In the genomic region with DNA sequence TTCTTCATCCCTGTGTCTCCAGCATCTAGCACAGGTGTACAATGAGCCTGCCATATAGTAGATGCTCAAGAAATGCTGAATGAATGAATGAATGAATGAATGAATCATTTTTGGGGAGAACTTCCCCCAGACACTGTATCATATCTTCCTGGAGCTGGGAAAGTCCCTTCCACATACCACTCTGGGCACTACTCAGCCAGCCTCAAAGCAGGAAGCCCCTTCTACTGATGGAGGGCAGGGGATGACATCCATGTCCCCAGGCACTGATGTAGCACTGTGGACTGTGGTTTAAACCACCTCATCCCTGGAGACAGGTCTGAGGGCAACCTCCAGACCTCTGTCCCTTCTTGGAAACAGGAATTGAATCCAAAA, we compare ENCODE assay signal across 15 cellular contexts. TPM values are rescaled to one million over a fixed set of nuclear protein-coding genes. Genes with fewer than 3 reads are reported as not detected.
DNase-seq lines count a peak whose midpoint lies in the region; ATAC-seq and TF ChIP-seq lines count a peak whose summit lies in the region.
"Had no signal": no experiment of that assay in that cellular context is flagged by ENCODE, and none has a peak within 500 bp of the region (broad histone marks: within the 10 kb centered on the region; RNA-seq: fewer than 3 reads in every experiment).

No MANE protein-coding gene starts in this region.

- CTCF ChIA-PET in IMR-90 (lab: Yijun Ruan, JAX) = interaction anchor here (0.6 kb wide), 1 partner anchor 53 kb away, joined by 4 read pairs; no protein-coding TSS in a partner anchor

- H3K4me1 ChIP-seq in IMR-90 (ENCODE audit: control insufficient read depth, insufficient read depth, low read length) = peaks cover 7% of the 10 kb centered on the region
- peaks cover 7% of the 10 kb centered on the region for H3K4me1 ChIP-seq in mesenchymal stem cell (ENCODE audit: control insufficient read depth, insufficient read depth, low read depth, low read length)

- H2BK15ac ChIP-seq in IMR-90 (ENCODE audit: low read depth, low read length) (peak overlapping the region; percentile 34; the same call in 1 of the 3 replicates), mesenchymal stem cell (ENCODE audit: low read depth, poor library complexity, severe bottlenecking) (no peak overlapping the region)

- H3K23ac ChIP-seq in IMR-90 (ENCODE audit: low read depth, low read length) = 0 out of 2 replicates have a peak overlapping the region, but pooled peaks have one; percentile 7
- no peak overlapping the region for H3K23ac ChIP-seq in mesenchymal stem cell (ENCODE audit: low read length in 2 of 2)

- H3K4me2 ChIP-seq in IMR-90 (ENCODE audit: low read depth, low read length) (no peak overlapping the region), mesenchymal stem cell (ENCODE audit: low read length, poor library complexity, severe bottlenecking) (no peak overlapping the region)

- BruUV-seq in IMR-90 (replicated peaks; lab: Mats Ljungman, UMichigan) = no TSS peak

- H3K18ac ChIP-seq in IMR-90 (ENCODE audit: low read depth, low read length) (no peak overlapping the region), mesenchymal stem cell (ENCODE audit: low read depth in 1 of 2, low read length in 2 of 2) (peak overlapping the region in 1 of 2 experiments; percentile 5)

- H4K8ac ChIP-seq in IMR-90 (ENCODE audit: low read depth in 2 of 2, low read length in 2 of 2) (no peak overlapping the region), mesenchymal stem cell (ENCODE audit: low read length) (no peak overlapping the region)

- peak overlapping the region; percentile 72 for H3K4me3 Mint-ChIP-seq in activated T-helper 1 cell treated with anti-CD3 and anti-CD28 coated beads, Interleukin-12 subunit alpha, Interleukin-12 subunit beta, Interleukin-2, Interleukin-4 antibody, amounts not matched to agents 30 ng/mL and 10 ng/mL and 1 ng/mL, durations not matched to agents 14 hours and 24 hours and 36 hours
- no peak overlapping the region for H3K4me3 Mint-ChIP-seq in stimulated activated memory B cell treated with anti-CD40 and anti-IgM and Interleukin-4, amounts not matched to agents 10 μg/mL and 1 μg/mL and 100 μg/mL, for 72 hours
- H3K4me3 Mint-ChIP-seq: CD8-positive, alpha-beta T cell; nephron had no signal

- no peak overlapping the region for H4K5ac ChIP-seq in IMR-90 (ENCODE audit: low read depth, low read length)

- H3K9me1 ChIP-seq in IMR-90 (ENCODE audit: insufficient read depth, low read length) = peaks cover 6% of the 10 kb centered on the region; the same call in 1 of the 2 replicates

- dilution Hi-C loops in IMR-90 (cut with HindIII; ENCODE audit: low sequenced_read_pairs, unreplicated experiment) = no loop called here

- intact Hi-C loops in IMR-90 (cut with micrococcal nuclease) = no loop called here
- intact Hi-C loops in activated T-helper 1 cell treated with anti-CD3 and anti-CD28 coated beads, Interleukin-12 subunit alpha, Interleukin-12 subunit beta, Interleukin-2, Interleukin-4 antibody, amounts not matched to agents 30 ng/mL and 10 ng/mL and 1 ng/mL, durations not matched to agents 14 hours and 24 hours and 36 hours (cut with micrococcal nuclease) = loop anchor here (1.0 kb wide), 1 partner anchor 37 kb away; no protein-coding TSS in a partner anchor

- no peak overlapping the region for H2BK5ac ChIP-seq in IMR-90 (ENCODE audit: low read depth, low read length, poor library complexity, severe bottlenecking)
- H2BK5ac ChIP-seq in mesenchymal stem cell (ENCODE audit: low read depth, low read length, poor library complexity, severe bottlenecking) = no peak overlapping the region

- TF ChIP-seq CTCF in IMR-90 (conservative IDR thresholded peaks at IDR 0.05; ENCODE audit: low read depth, low read length) = no peak

- H4K91ac ChIP-seq in IMR-90 (ENCODE audit: insufficient read depth, low read depth, low read length) = no peak overlapping the region
- H4K91ac ChIP-seq in mesenchymal stem cell (ENCODE audit: low read length) = no peak overlapping the region

- H4K20me1 ChIP-seq in IMR-90 (ENCODE audit: insufficient read depth, low read length) = no peaks in the 10 kb centered on the region

- H2AFZ ChIP-seq in IMR-90 (replicated peaks; ENCODE audit: low read length, poor library complexity) (no peak overlapping the region), mesenchymal stem cell (ENCODE audit: low read depth, low read length) (no peak overlapping the region)

- H2AK9ac ChIP-seq in IMR-90 (replicated peaks; ENCODE audit: low read depth, low read length, poor library complexity) = no peak overlapping the region

- no peak overlapping the region for H2BK12ac ChIP-seq in mesenchymal stem cell (ENCODE audit: low read length in 2 of 2)

- H3K27me3 ChIP-seq in IMR-90 (ENCODE audit: control insufficient read depth, insufficient read depth, low read length) = no peaks in the 10 kb centered on the region
- H3K27me3 ChIP-seq in mesenchymal stem cell (ENCODE audit: control insufficient read depth in 1 of 2, insufficient read depth in 1 of 2, low read length in 2 of 2) = no peaks in the 10 kb centered on the region

- H2BK20ac ChIP-seq in IMR-90 (ENCODE audit: low read depth, low read length) = peak overlapping the region; percentile 26; the same call in 1 of the 2 replicates

- peak overlapping the region; percentile 15; the same call in 1 of the 2 replicates for H2AK5ac ChIP-seq in IMR-90 (ENCODE audit: low read depth, low read length)
- no peak overlapping the region for H2AK5ac ChIP-seq in mesenchymal stem cell (ENCODE audit: low read length, severe bottlenecking)

- peaks cover 8% of the 10 kb centered on the region for H3K9me3 Mint-ChIP-seq in activated T-helper 1 cell treated with anti-CD3 and anti-CD28 coated beads, Interleukin-12 subunit alpha, Interleukin-12 subunit beta, Interleukin-2, Interleukin-4 antibody, amounts not matched to agents 30 ng/mL and 10 ng/mL and 1 ng/mL, durations not matched to agents 14 hours and 24 hours and 36 hours
- no peaks in the 10 kb centered on the region for H3K9me3 Mint-ChIP-seq in stimulated activated memory B cell treated with anti-CD40 and anti-IgM and Interleukin-4, amounts not matched to agents 10 μg/mL and 1 μg/mL and 100 μg/mL, for 72 hours
- H3K9me3 Mint-ChIP-seq: CD8-positive, alpha-beta T cell had no signal

- H3K36me3 ChIP-seq in IMR-90 (ENCODE audit: control insufficient read depth, insufficient read depth, low read length) = no peaks in the 10 kb centered on the region
- H3K36me3 ChIP-seq in mesenchymal stem cell (ENCODE audit: control insufficient read depth in 1 of 2, insufficient read depth in 2 of 2, low read depth in 1 of 2, low read length in 2 of 2) = no peaks in the 10 kb centered on the region
- H3K36me3 ChIP-seq: left ventricle myocardium inferior had no signal

- no peaks in the 10 kb centered on the region for H3K27me3 Mint-ChIP-seq in activated T-helper 1 cell treated with anti-CD3 and anti-CD28 coated beads, Interleukin-12 subunit alpha, Interleukin-12 subunit beta, Interleukin-2, Interleukin-4 antibody, amounts not matched to agents 30 ng/mL and 10 ng/mL and 1 ng/mL, durations not matched to agents 14 hours and 24 hours and 36 hours (ENCODE audit: insufficient read depth)
- peaks cover 14% of the 10 kb centered on the region for H3K27me3 Mint-ChIP-seq in stimulated activated memory B cell treated with anti-CD40 and anti-IgM and Interleukin-4, amounts not matched to agents 10 μg/mL and 1 μg/mL and 100 μg/mL, for 72 hours

- H3K79me1 ChIP-seq in IMR-90 (ENCODE audit: low read depth in 1 of 2, low read length in 2 of 2) = no peaks in the 10 kb centered on the region; a peak in 1 of 4 replicates
- no peaks in the 10 kb centered on the region for H3K79me1 ChIP-seq in mesenchymal stem cell (replicated peaks; ENCODE audit: low read length, poor library complexity, severe bottlenecking)

- in situ Hi-C loops in IMR-90 (cut with MboI; ENCODE audit: low sequenced_read_pairs) = no loop called here

- 0 out of 2 replicates have a peak overlapping the region, but pooled peaks have one; percentile 29 for H3K4ac ChIP-seq in IMR-90 (ENCODE audit: low read depth, low read length)
- H3K4ac ChIP-seq in mesenchymal stem cell (ENCODE audit: low read depth in 1 of 2, low read length in 2 of 2) = no peak overlapping the region

- H3K4me3 ChIP-seq in IMR-90 (ENCODE audit: insufficient read depth, low read depth, low read length) (no peak overlapping the region), mesenchymal stem cell (ENCODE audit: insufficient read depth in 1 of 2, low read depth in 1 of 2, low read length in 2 of 2) (peak overlapping the region in 1 of 2 experiments; percentile 9)
- H3K4me3 ChIP-seq: left ventricle myocardium inferior had no signal

- no peak for TF ChIP-seq POLR2A in IMR-90 (IDR thresholded peaks at IDR 0.05; ENCODE audit: low read depth, low read length)

- no peak overlapping the region for H3K56ac ChIP-seq in IMR-90 (ENCODE audit: extremely low read depth, insufficient read depth, low read length)

- H3K4me1 Mint-ChIP-seq in activated T-helper 1 cell treated with anti-CD3 and anti-CD28 coated beads, Interleukin-12 subunit alpha, Interleukin-12 subunit beta, Interleukin-2, Interleukin-4 antibody, amounts not matched to agents 30 ng/mL and 10 ng/mL and 1 ng/mL, durations not matched to agents 14 hours and 24 hours and 36 hours (ENCODE audit: low read depth) = peaks cover 33% of the 10 kb centered on the region
- peaks cover 29% of the 10 kb centered on the region for H3K4me1 Mint-ChIP-seq in stimulated activated memory B cell treated with anti-CD40 and anti-IgM and Interleukin-4, amounts not matched to agents 10 μg/mL and 1 μg/mL and 100 μg/mL, for 72 hours

- H2BK120ac ChIP-seq in IMR-90 (ENCODE audit: low read depth, low read length) (peak overlapping the region; percentile 60), mesenchymal stem cell (ENCODE audit: low read depth, low read length) (no peak overlapping the region)

- TF ChIP-seq RAD21 in IMR-90 (IDR thresholded peaks at IDR 0.05; ENCODE audit: low read length) = no peak

- no peak overlapping the region for H3K9ac ChIP-seq in IMR-90 (ENCODE audit: low read depth, low read length)
- peak overlapping the region; percentile 92 for H3K9ac ChIP-seq in mesenchymal stem cell (ENCODE audit: low read length)
- H3K9ac ChIP-seq: SK-N-SH had no signal

- H3K9me3 ChIP-seq in IMR-90 (ENCODE audit: control insufficient read depth, insufficient read depth, low read length) (peaks cover 3% of the 10 kb centered on the region; the same call in 1 of the 2 replicates), mesenchymal stem cell (ENCODE audit: control insufficient read depth, low read length) (peaks cover 9% of the 10 kb centered on the region)
- H3K9me3 ChIP-seq: SK-N-SH had no signal

- ATAC-seq in IMR-90 (ENCODE audit: low read depth) = no peak
- no peak for ATAC-seq in stimulated activated memory B cell treated with anti-CD40 and anti-IgM and Interleukin-4, amounts not matched to agents 10 μg/mL and 1 μg/mL and 100 μg/mL, for 72 hours
- ATAC-seq in HG02763 (IDR thresholded peaks at IDR 0.05; ENCODE audit: unreplicated experiment) = no peak
- ATAC-seq in GM21576 (IDR thresholded peaks at IDR 0.05; ENCODE audit: unreplicated experiment) = no peak
- ATAC-seq: CD8-positive, alpha-beta T cell had no signal

- DNase-seq in EH (ENCODE audit: low read depth) = peak; percentile 12
- DNase-seq in IMR-90 = no peak
- DNase-seq in activated T-helper 1 cell treated with anti-CD3 and anti-CD28 coated beads, Interleukin-12 subunit alpha, Interleukin-12 subunit beta, Interleukin-2, Interleukin-4 antibody, amounts not matched to agents 30 ng/mL and 10 ng/mL and 1 ng/mL, durations not matched to agents 14 hours and 24 hours and 36 hours (ENCODE audit: low spot score) = no peak
- DNase-seq in mesenchymal stem cell = no peak
- DNase-seq: activated CD4-positive, CD25-positive, alpha-beta regulatory T cell; activated effector memory CD4-positive, alpha-beta T cell treated with anti-CD3 and anti-CD28 coated beads, Interleukin-2, amount 50 U/mL, for 16 hours; caudate nucleus; CD8-positive, alpha-beta T cell; GOT3; left ventricle myocardium inferior; SK-N-SH had no signal

- H3K27ac ChIP-seq in IMR-90 (ENCODE audit: insufficient read depth, low read length) (no peak overlapping the region), mesenchymal stem cell (ENCODE audit: low read length, poor library complexity, severe bottlenecking) (no peak overlapping the region)

- POLR2A ChIA-PET in IMR-90 (lab: Charles Lee; ENCODE audit: unreplicated experiment) = no interaction called here

- peaks cover 27% of the 10 kb centered on the region for H3K36me3 Mint-ChIP-seq in activated T-helper 1 cell treated with anti-CD3 and anti-CD28 coated beads, Interleukin-12 subunit alpha, Interleukin-12 subunit beta, Interleukin-2, Interleukin-4 antibody, amounts not matched to agents 30 ng/mL and 10 ng/mL and 1 ng/mL, durations not matched to agents 14 hours and 24 hours and 36 hours (ENCODE audit: low read depth)
- no peaks in the 10 kb centered on the region for H3K36me3 Mint-ChIP-seq in stimulated activated memory B cell treated with anti-CD40 and anti-IgM and Interleukin-4, amounts not matched to agents 10 μg/mL and 1 μg/mL and 100 μg/mL, for 72 hours
- H3K36me3 Mint-ChIP-seq: CD8-positive, alpha-beta T cell had no signal

- peak overlapping the region; percentile 83 for H3K27ac Mint-ChIP-seq in activated T-helper 1 cell treated with anti-CD3 and anti-CD28 coated beads, Interleukin-12 subunit alpha, Interleukin-12 subunit beta, Interleukin-2, Interleukin-4 antibody, amounts not matched to agents 30 ng/mL and 10 ng/mL and 1 ng/mL, durations not matched to agents 14 hours and 24 hours and 36 hours
- no peak overlapping the region for H3K27ac Mint-ChIP-seq in stimulated activated memory B cell treated with anti-CD40 and anti-IgM and Interleukin-4, amounts not matched to agents 10 μg/mL and 1 μg/mL and 100 μg/mL, for 72 hours
- H3K27ac Mint-ChIP-seq: CD8-positive, alpha-beta T cell; nephron had no signal

- H3K14ac ChIP-seq in IMR-90 (replicated peaks; ENCODE audit: low read depth, low read length) (no peak overlapping the region), mesenchymal stem cell (ENCODE audit: low read length in 2 of 2) (no peak overlapping the region)

RNA-seq across cellular contexts. Expression of a gene that starts 4.8 kb away (rescaled TPM):
- total RNA-seq in IMR-90 (2012; rRNA removed) = 0.18 and 0.28 TPM in 2 replicates
- 0.04 TPM in 1 of 2 replicates, not detected in the other for polyA plus RNA-seq in IMR-90 (2012; rRNA removed)
- 0.04 TPM in 1 of 2 replicates, not detected in the other for polyA plus RNA-seq in IMR-90 (2012; cell fraction: cytosol; rRNA removed)
- polyA plus RNA-seq in IMR-90 (2012; cell fraction: nucleus; rRNA removed; ENCODE audit: low replicate concordance) = 0.33 and 0.40 TPM in 2 replicates
- 103 and 109 TPM in 2 replicates for total RNA-seq in activated T-helper 1 cell treated with anti-CD3 and anti-CD28 coated beads, Interleukin-12 subunit alpha, Interleukin-12 subunit beta, Interleukin-2, Interleukin-4 antibody, amounts not matched to agents 30 ng/mL and 10 ng/mL and 1 ng/mL, durations not matched to agents 14 hours and 24 hours and 36 hours
- 0.03 TPM for polyA plus RNA-seq in mesenchymal stem cell (2013, experiment 1 of 2)
- 0.03 TPM for polyA plus RNA-seq in mesenchymal stem cell (2013, experiment 2 of 2)

RNA-seq across cellular contexts. Expression of a gene that starts 37.9 kb away (rescaled TPM):
- total RNA-seq in IMR-90 (2012; rRNA removed) = not detected in 2 replicates
- not detected in 2 replicates for polyA plus RNA-seq in IMR-90 (2012; rRNA removed)
- polyA plus RNA-seq in IMR-90 (2012; cell fraction: cytosol; rRNA removed) = not detected in 2 replicates
- 0.05 TPM in 1 of 2 replicates, not detected in the other for polyA plus RNA-seq in IMR-90 (2012; cell fraction: nucleus; rRNA removed; ENCODE audit: low replicate concordance)
- total RNA-seq in activated T-helper 1 cell treated with anti-CD3 and anti-CD28 coated beads, Interleukin-12 subunit alpha, Interleukin-12 subunit beta, Interleukin-2, Interleukin-4 antibody, amounts not matched to agents 30 ng/mL and 10 ng/mL and 1 ng/mL, durations not matched to agents 14 hours and 24 hours and 36 hours = 44.3 and 45.3 TPM in 2 replicates
- polyA plus RNA-seq in mesenchymal stem cell (2013, experiment 1 of 2) = not detected
- polyA plus RNA-seq in mesenchymal stem cell (2013, experiment 2 of 2) = not detected
- polyA plus RNA-seq: SK-N-SH had no signal

RNA-seq across cellular contexts. Expression of a gene that starts 45.1 kb away (rescaled TPM):
- total RNA-seq in IMR-90 (2012; rRNA removed) = 32.8 and 35.6 TPM in 2 replicates
- polyA plus RNA-seq in IMR-90 (2012; rRNA removed) = 90.8 and 95.4 TPM in 2 replicates
- polyA plus RNA-seq in IMR-90 (2012; cell fraction: cytosol; rRNA removed) = 81.8 and 106 TPM in 2 replicates
- polyA plus RNA-seq in IMR-90 (2012; cell fraction: nucleus; rRNA removed; ENCODE audit: low replicate concordance) = 68.5 and 190 TPM in 2 replicates
- 112 and 118 TPM in 2 replicates for total RNA-seq in activated T-helper 1 cell treated with anti-CD3 and anti-CD28 coated beads, Interleukin-12 subunit alpha, Interleukin-12 subunit beta, Interleukin-2, Interleukin-4 antibody, amounts not matched to agents 30 ng/mL and 10 ng/mL and 1 ng/mL, durations not matched to agents 14 hours and 24 hours and 36 hours
- 45.9 TPM for polyA plus RNA-seq in mesenchymal stem cell (2013, experiment 1 of 2)
- polyA plus RNA-seq in mesenchymal stem cell (2013, experiment 2 of 2) = 47.0 TPM

RNA-seq across cellular contexts. Expression of a gene that starts 46.5 kb away (rescaled TPM):
- total RNA-seq in IMR-90 (2012; rRNA removed) = 25.5 and 34.4 TPM in 2 replicates
- 33.3 and 44.5 TPM in 2 replicates for polyA plus RNA-seq in IMR-90 (2012; rRNA removed)
- 29.2 and 50.1 TPM in 2 replicates for polyA plus RNA-seq in IMR-90 (2012; cell fraction: cytosol; rRNA removed)
- 24.5 and 49.2 TPM in 2 replicates for polyA plus RNA-seq in IMR-90 (2012; cell fraction: nucleus; rRNA removed; ENCODE audit: low replicate concordance)
- 4.1 and 5.7 TPM in 2 replicates for total RNA-seq in activated T-helper 1 cell treated with anti-CD3 and anti-CD28 coated beads, Interleukin-12 subunit alpha, Interleukin-12 subunit beta, Interleukin-2, Interleukin-4 antibody, amounts not matched to agents 30 ng/mL and 10 ng/mL and 1 ng/mL, durations not matched to agents 14 hours and 24 hours and 36 hours
- polyA plus RNA-seq in mesenchymal stem cell (2013, experiment 1 of 2) = 49.8 TPM
- 49.0 TPM for polyA plus RNA-seq in mesenchymal stem cell (2013, experiment 2 of 2)

Comparison
In these comparisons a context has a peak if more than half of its experiments do, and no peak if none do; other contexts are left out.
1. RNA of a gene that starts 4.8 kb away (total RNA-seq): 103 to 109 TPM in activated T-helper 1 cell treated with anti-CD3 and anti-CD28 coated beads, Interleukin-12 subunit alpha, Interleukin-12 subunit beta, Interleukin-2, Interleukin-4 antibody, amounts not matched to agents 30 ng/mL and 10 ng/mL and 1 ng/mL, durations not matched to agents 14 hours and 24 hours and 36 hours; 0.18 to 0.28 TPM in IMR-90; every median in the first group is over 10 times any median in the second.
2. RNA of a gene that starts 37.9 kb away (total RNA-seq): 44.3 to 45.3 TPM in activated T-helper 1 cell treated with anti-CD3 and anti-CD28 coated beads, Interleukin-12 subunit alpha, Interleukin-12 subunit beta, Interleukin-2, Interleukin-4 antibody, amounts not matched to agents 30 ng/mL and 10 ng/mL and 1 ng/mL, durations not matched to agents 14 hours and 24 hours and 36 hours; not detected in IMR-90; every median in the first group is over 10 times any median in the second.